ENCODE assay signal across 11 cellular contexts in genomic region chr7:40827217-40828085, GRCh38.
DNase-seq lines count a peak whose midpoint lies in the region; ATAC-seq and TF ChIP-seq lines count a peak whose summit lies in the region.
"Had no signal": no experiment of that assay in that cellular context is flagged by ENCODE, and none has a peak within 500 bp of the region (broad histone marks: within the 10 kb centered on the region; RNA-seq: fewer than 3 reads in every experiment).

No MANE protein-coding gene starts in this region.

- no peaks in the 10 kb centered on the region; the same call in 1 of the 2 replicates for H3K9me3 ChIP-seq in NT2/D1 (ENCODE audit: insufficient read depth, low read length)
- no peaks in the 10 kb centered on the region for H3K9me3 ChIP-seq in upper lobe of left lung
- H3K9me3 ChIP-seq: BE2C had no signal

- H3K4me3 ChIP-seq in AG09309 (ENCODE audit: control insufficient read depth, low read depth, low read length), result no peak overlapping the region
- H3K4me3 ChIP-seq in NT2/D1 (ENCODE audit: insufficient read length, low read depth), result no peak overlapping the region
- no peak overlapping the region for H3K4me3 ChIP-seq in epithelial cell of esophagus (ENCODE audit: low read length)
- no peak overlapping the region for H3K4me3 ChIP-seq in upper lobe of left lung

- CTCF ChIA-PET in activated CD8-positive, alpha-beta memory T cell treated with anti-CD3 and anti-CD28 coated beads, Interleukin-2, amount 10 ng/mL, durations not matched to agents 7 days and 5 days (lab: Charles Lee), result no interaction called here

- H3K27ac Mint-ChIP-seq in nephron progenitor cell, result peak overlapping the region; percentile 95
- no peak overlapping the region for H3K27ac Mint-ChIP-seq in activated CD8-positive, alpha-beta memory T cell treated with anti-CD3 and anti-CD28 coated beads, Interleukin-2, amount 10 ng/mL, durations not matched to agents 7 days and 5 days
- H3K27ac Mint-ChIP-seq: naive thymus-derived CD4-positive, alpha-beta T cell; T-helper 2 cell treated with Interferon-gamma antibody and Interleukin-4, amounts not matched to agents 5 μg/mL and 100 μg/mL, for 36 hours had no signal

- no peaks in the 10 kb centered on the region for H3K36me3 Mint-ChIP-seq in nephron progenitor cell (ENCODE audit: low read depth)
- H3K36me3 Mint-ChIP-seq in activated CD8-positive, alpha-beta memory T cell treated with anti-CD3 and anti-CD28 coated beads, Interleukin-2, amount 10 ng/mL, durations not matched to agents 7 days and 5 days, result no peaks in the 10 kb centered on the region
- H3K36me3 Mint-ChIP-seq: naive thymus-derived CD4-positive, alpha-beta T cell had no signal

- H3K36me3 ChIP-seq in NT2/D1 (ENCODE audit: insufficient read depth, insufficient read length, low read length), result no peaks in the 10 kb centered on the region
- no peaks in the 10 kb centered on the region for H3K36me3 ChIP-seq in upper lobe of left lung
- H3K36me3 ChIP-seq: BE2C had no signal

- ATAC-seq in HG03039 (IDR thresholded peaks at IDR 0.05; ENCODE audit: unreplicated experiment) (no peak), HG03045 (IDR thresholded peaks at IDR 0.05; ENCODE audit: unreplicated experiment) (no peak), upper lobe of left lung (ENCODE audit: low FRiP score in 2 of 2) (no peak)
- ATAC-seq in activated CD8-positive, alpha-beta memory T cell treated with anti-CD3 and anti-CD28 coated beads, Interleukin-2, amount 10 ng/mL, durations not matched to agents 7 days and 5 days, result no peak
- ATAC-seq: naive thymus-derived CD4-positive, alpha-beta T cell had no signal

- no peak overlapping the region for H3K4me3 Mint-ChIP-seq in nephron progenitor cell
- H3K4me3 Mint-ChIP-seq in activated CD8-positive, alpha-beta memory T cell treated with anti-CD3 and anti-CD28 coated beads, Interleukin-2, amount 10 ng/mL, durations not matched to agents 7 days and 5 days, result no peak overlapping the region
- H3K4me3 Mint-ChIP-seq: naive thymus-derived CD4-positive, alpha-beta T cell; T-helper 2 cell treated with Interferon-gamma antibody and Interleukin-4, amounts not matched to agents 5 μg/mL and 100 μg/mL, for 36 hours had no signal

- H3K4me1 ChIP-seq in NT2/D1 (ENCODE audit: insufficient read depth, insufficient read length) (peaks cover 6% of the 10 kb centered on the region), upper lobe of left lung (no peaks in the 10 kb centered on the region)
- H3K4me1 ChIP-seq: BE2C had no signal

- 62 to 72% methylated on average over 10 of the region's 10 CpGs for WGBS in upper lobe of left lung, 2 donors

- peak; percentile 77 for DNase-seq in AG09309 (ENCODE audit: low read depth)
- peak; percentile 22 for DNase-seq in NT2/D1 (ENCODE audit: low read depth, low spot score)
- peak; percentile 66 for DNase-seq in epithelial cell of esophagus (ENCODE audit: low read depth)
- no peak for DNase-seq in nephron progenitor cell
- no peak for DNase-seq in upper lobe of left lung
- DNase-seq in activated CD8-positive, alpha-beta memory T cell treated with anti-CD3 and anti-CD28 coated beads, Interleukin-2, amount 10 ng/mL, durations not matched to agents 7 days and 5 days, result no peak
- DNase-seq: BE2C; naive thymus-derived CD4-positive, alpha-beta T cell had no signal

- peaks cover 3% of the 10 kb centered on the region for H3K27me3 Mint-ChIP-seq in nephron progenitor cell (ENCODE audit: low read depth, poor library complexity)
- H3K27me3 Mint-ChIP-seq in activated CD8-positive, alpha-beta memory T cell treated with anti-CD3 and anti-CD28 coated beads, Interleukin-2, amount 10 ng/mL, durations not matched to agents 7 days and 5 days, result no peaks in the 10 kb centered on the region
- H3K27me3 Mint-ChIP-seq: naive thymus-derived CD4-positive, alpha-beta T cell had no signal

- H3K27me3 ChIP-seq in NT2/D1 (ENCODE audit: insufficient read depth, insufficient read length), result no peaks in the 10 kb centered on the region
- H3K27me3 ChIP-seq in upper lobe of left lung, result no peaks in the 10 kb centered on the region
- H3K27me3 ChIP-seq: BE2C had no signal

- H3K9ac ChIP-seq in NT2/D1 (ENCODE audit: insufficient read length, low read depth), result peak overlapping the region; percentile 63

- no peak for TF ChIP-seq POLR2A in upper lobe of left lung (IDR thresholded peaks at IDR 0.05)

- H3K4me1 Mint-ChIP-seq in nephron progenitor cell, result peaks cover 33% of the 10 kb centered on the region
- no peaks in the 10 kb centered on the region for H3K4me1 Mint-ChIP-seq in activated CD8-positive, alpha-beta memory T cell treated with anti-CD3 and anti-CD28 coated beads, Interleukin-2, amount 10 ng/mL, durations not matched to agents 7 days and 5 days
- H3K4me1 Mint-ChIP-seq: naive thymus-derived CD4-positive, alpha-beta T cell had no signal

- no peak for TF ChIP-seq CTCF in AG09309 (IDR thresholded peaks at IDR 0.05; ENCODE audit: control insufficient read depth, insufficient read depth, low read depth, low read length, missing control alignments)
- TF ChIP-seq CTCF in epithelial cell of esophagus (IDR thresholded peaks at IDR 0.05; ENCODE audit: insufficient read depth, low read depth, low read length, missing control alignments), result no peak
- no peak for TF ChIP-seq CTCF in nephron progenitor cell (IDR thresholded peaks at IDR 0.05)
- TF ChIP-seq CTCF in upper lobe of left lung (IDR thresholded peaks at IDR 0.05), result no peak

- TF ChIP-seq EP300 in upper lobe of left lung (IDR thresholded peaks at IDR 0.05), result no peak

- H3K27ac ChIP-seq in upper lobe of left lung, result no peak overlapping the region

- no peaks in the 10 kb centered on the region for H3K9me3 Mint-ChIP-seq in nephron progenitor cell
- H3K9me3 Mint-ChIP-seq in activated CD8-positive, alpha-beta memory T cell treated with anti-CD3 and anti-CD28 coated beads, Interleukin-2, amount 10 ng/mL, durations not matched to agents 7 days and 5 days (ENCODE audit: low read depth), result peaks cover 10% of the 10 kb centered on the region
- H3K9me3 Mint-ChIP-seq: T-helper 2 cell treated with Interferon-gamma antibody and Interleukin-4, amounts not matched to agents 5 μg/mL and 100 μg/mL, for 36 hours had no signal

Comparison
In these comparisons a context has a peak if more than half of its experiments do, and no peak if none do; other contexts are left out.
1. DNase-seq: peak in AG09309 (single experiment), NT2/D1 (single experiment) and epithelial cell of esophagus (single experiment); none in nephron progenitor cell (single experiment), upper lobe of left lung (0 of 2) and activated CD8-positive, alpha-beta memory T cell treated with anti-CD3 and anti-CD28 coated beads, Interleukin-2, amount 10 ng/mL, durations not matched to agents 7 days and 5 days (single experiment).